In genomic region chr2:99609851-99610381, GRCh38 we compare ENCODE assay signal across 16 cellular contexts.
"Had no signal": no experiment of that assay in that cellular context is flagged by ENCODE, and none has a peak within 500 bp of the region (broad histone marks: within the 10 kb centered on the region; RNA-seq: fewer than 3 reads in every experiment).

No MANE protein-coding gene starts in this region.

- H3K27me3 Mint-ChIP-seq: activated naive CD4-positive, alpha-beta T cell treated with anti-CD3 and anti-CD28 coated beads, Interleukin-2, amount 10 ng/mL, durations not matched to agents 7 days and 5 days had no signal

- H3K9me3 Mint-ChIP-seq: activated naive CD4-positive, alpha-beta T cell treated with anti-CD3 and anti-CD28 coated beads, Interleukin-2, amount 10 ng/mL, durations not matched to agents 7 days and 5 days; activated T-helper 2 cell treated with anti-CD3 and anti-CD28 coated beads, Interferon-gamma antibody, Interleukin-2, Interleukin-4, amounts not matched to agents 10 μg/mL and 5 μg/mL and 100 μg/mL, durations not matched to agents 14 hours and 24 hours and 36 hours; mesothelial cell of epicardium; neural progenitor cell had no signal

- H3K9me3 ChIP-seq: esophagus muscularis mucosa, ovary, stomach, testis, uterus had no signal

- H3K27ac Mint-ChIP-seq: activated naive CD4-positive, alpha-beta T cell treated with anti-CD3 and anti-CD28 coated beads, Interleukin-2, amount 10 ng/mL, durations not matched to agents 7 days and 5 days; activated T-helper 2 cell treated with anti-CD3 and anti-CD28 coated beads, Interferon-gamma antibody, Interleukin-2, Interleukin-4, amounts not matched to agents 10 μg/mL and 5 μg/mL and 100 μg/mL, durations not matched to agents 14 hours and 24 hours and 36 hours; mesothelial cell of epicardium; neural progenitor cell had no signal

- H2AFZ ChIP-seq: neural progenitor cell had no signal

- H3K9ac ChIP-seq: neural progenitor cell had no signal

- DNase-seq: activated CD4-positive, alpha-beta T cell treated with anti-CD3 and anti-CD28 coated beads, Interleukin-2, amount 50 U/mL, for 48 hours; activated naive CD4-positive, alpha-beta T cell treated with anti-CD3 and anti-CD28 coated beads, Interleukin-2, amount 10 ng/mL, durations not matched to agents 7 days and 5 days; hypothalamus; ovary; stomach; T-helper 1 cell; T1000; testis; uterus had no signal

- H3K4me1 Mint-ChIP-seq: activated naive CD4-positive, alpha-beta T cell treated with anti-CD3 and anti-CD28 coated beads, Interleukin-2, amount 10 ng/mL, durations not matched to agents 7 days and 5 days; neural progenitor cell had no signal

- H3K4me2 ChIP-seq: neural progenitor cell had no signal

- H3K4me3 ChIP-seq: esophagus muscularis mucosa, neural progenitor cell, ovary, stomach, testis, uterus had no signal

- H3K27ac ChIP-seq: esophagus muscularis mucosa, neural progenitor cell, ovary, stomach, testis, uterus, VCaP had no signal

- H3K4me1 ChIP-seq: neural progenitor cell, testis had no signal

- H3K36me3 ChIP-seq: esophagus muscularis mucosa, neural progenitor cell, ovary, stomach, uterus had no signal

- H3K4me3 Mint-ChIP-seq: activated naive CD4-positive, alpha-beta T cell treated with anti-CD3 and anti-CD28 coated beads, Interleukin-2, amount 10 ng/mL, durations not matched to agents 7 days and 5 days; mesothelial cell of epicardium; neural progenitor cell had no signal

- H3K27me3 ChIP-seq: esophagus muscularis mucosa, neural progenitor cell, ovary, stomach, testis, uterus had no signal

- ATAC-seq: sciatic nerve had no signal

- FAIRE-seq: colon had no signal

- H3K36me3 Mint-ChIP-seq: activated naive CD4-positive, alpha-beta T cell treated with anti-CD3 and anti-CD28 coated beads, Interleukin-2, amount 10 ng/mL, durations not matched to agents 7 days and 5 days; mesothelial cell of epicardium; neural progenitor cell had no signal
